In the genomic region with DNA sequence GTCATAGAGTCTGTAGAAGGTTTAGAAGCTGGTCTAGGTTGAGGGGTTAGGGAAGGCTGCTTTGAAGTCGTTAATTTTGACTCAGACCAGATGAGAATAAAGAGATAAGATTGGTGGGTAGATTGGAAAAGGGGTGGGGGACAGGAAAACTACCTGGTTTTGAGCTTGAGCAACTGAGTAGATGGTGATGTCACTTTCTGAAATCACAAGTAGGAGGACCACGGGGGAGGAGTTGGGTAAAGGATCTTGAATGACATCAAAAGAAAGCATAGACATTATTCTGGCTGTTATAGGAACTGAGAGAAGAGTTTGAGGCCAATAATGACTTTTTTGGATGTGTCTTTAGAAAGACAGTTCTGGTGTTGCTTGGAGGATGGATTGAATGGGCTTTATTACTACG, we compare ENCODE assay signal across 36 cellular contexts. TPM values are rescaled to one million over a fixed set of nuclear protein-coding genes. Genes with fewer than 3 reads are reported as not detected.
"Had no signal": no experiment of that assay in that cellular context is flagged by ENCODE, and none has a peak within 500 bp of the region (broad histone marks: within the 10 kb centered on the region; RNA-seq: fewer than 3 reads in every experiment).

No MANE protein-coding gene starts in this region.

- H3K9me3 ChIP-seq: adrenal gland, body of pancreas, breast epithelium had no signal

- H3K4me1 ChIP-seq: adrenal gland, body of pancreas, breast epithelium had no signal

- H3K4me1 Mint-ChIP-seq: activated B cell treated with CpG ODN at 0.5 μM for 24 hours; activated CD4-positive, alpha-beta T cell treated with anti-CD3 and anti-CD28 coated beads, Interleukin-2, amount 10 ng/mL, durations not matched to agents 24 days and 14 days; activated T-helper 17 cell treated with anti-CD3 and anti-CD28 coated beads, Interleukin-2, amount 50 U/mL, for 72 hours; T-cell had no signal

- H3K36me3 ChIP-seq: adrenal gland, brain microvascular endothelial cell, breast epithelium had no signal

- H3K9me3 Mint-ChIP-seq: activated B cell treated with CpG ODN at 0.5 μM for 24 hours; activated CD4-positive, alpha-beta memory T cell treated with anti-CD3 and anti-CD28 coated beads for 36 hours; activated CD4-positive, alpha-beta T cell treated with anti-CD3 and anti-CD28 coated beads, Interleukin-2, amount 10 ng/mL, durations not matched to agents 24 days and 14 days; activated CD8-positive, alpha-beta T cell treated with anti-CD3 and anti-CD28 coated beads for 36 hours; activated naive CD4-positive, alpha-beta T cell treated with anti-CD3 and anti-CD28 coated beads for 36 hours; activated naive CD4-positive, alpha-beta T cell treated with anti-CD3 and anti-CD28 coated beads, Interleukin-2, amount 50 U/mL, for 72 hours; activated naive CD8-positive, alpha-beta T cell treated with anti-CD3 and anti-CD28 coated beads for 36 hours; activated T-cell treated with anti-CD3 and anti-CD28 coated beads, Interleukin-2, amount 50 U/mL, for 4 hours; activated T-cell treated with anti-CD3 and anti-CD28 coated beads, Interleukin-2, amount 50 U/mL, for 72 hours; activated T-helper 1 cell treated with anti-CD3 and anti-CD28 coated beads, Interleukin-12 subunit alpha, Interleukin-12 subunit beta, Interleukin-2, Interleukin-4 antibody, amounts not matched to agents 30 ng/mL and 10 ng/mL and 1 ng/mL, durations not matched to agents 14 hours and 24 hours and 36 hours; activated T-helper 17 cell treated with anti-CD3 and anti-CD28 coated beads, Interleukin-2, amount 50 U/mL, for 72 hours; T-cell; T-helper 2 cell treated with Interferon-gamma antibody and Interleukin-4, amounts not matched to agents 5 μg/mL and 100 μg/mL, for 36 hours had no signal

- H3K4me3 ChIP-seq: adrenal gland, body of pancreas, breast epithelium had no signal

- H3K27ac Mint-ChIP-seq: activated B cell treated with CpG ODN at 0.5 μM for 24 hours; activated CD4-positive, alpha-beta memory T cell treated with anti-CD3 and anti-CD28 coated beads for 36 hours; activated CD4-positive, alpha-beta T cell treated with anti-CD3 and anti-CD28 coated beads, Interleukin-2, amount 10 ng/mL, durations not matched to agents 24 days and 14 days; activated CD8-positive, alpha-beta T cell treated with anti-CD3 and anti-CD28 coated beads for 36 hours; activated naive CD4-positive, alpha-beta T cell treated with anti-CD3 and anti-CD28 coated beads for 36 hours; activated naive CD4-positive, alpha-beta T cell treated with anti-CD3 and anti-CD28 coated beads, Interleukin-2, amount 50 U/mL, for 72 hours; activated naive CD8-positive, alpha-beta T cell treated with anti-CD3 and anti-CD28 coated beads for 36 hours; activated T-cell treated with anti-CD3 and anti-CD28 coated beads, Interleukin-2, amount 50 U/mL, for 72 hours; activated T-helper 1 cell treated with anti-CD3 and anti-CD28 coated beads, Interleukin-12 subunit alpha, Interleukin-12 subunit beta, Interleukin-2, Interleukin-4 antibody, amounts not matched to agents 30 ng/mL and 10 ng/mL and 1 ng/mL, durations not matched to agents 14 hours and 24 hours and 36 hours; activated T-helper 17 cell treated with anti-CD3 and anti-CD28 coated beads, Interleukin-2, amount 50 U/mL, for 72 hours; T-cell; T-helper 2 cell treated with Interferon-gamma antibody and Interleukin-4, amounts not matched to agents 5 μg/mL and 100 μg/mL, for 36 hours had no signal

- H3K4me3 Mint-ChIP-seq: activated B cell treated with CpG ODN at 0.5 μM for 24 hours; activated CD4-positive, alpha-beta memory T cell treated with anti-CD3 and anti-CD28 coated beads for 36 hours; activated CD4-positive, alpha-beta T cell treated with anti-CD3 and anti-CD28 coated beads, Interleukin-2, amount 10 ng/mL, durations not matched to agents 24 days and 14 days; activated CD8-positive, alpha-beta T cell treated with anti-CD3 and anti-CD28 coated beads for 36 hours; activated naive CD4-positive, alpha-beta T cell treated with anti-CD3 and anti-CD28 coated beads for 36 hours; activated naive CD8-positive, alpha-beta T cell treated with anti-CD3 and anti-CD28 coated beads for 36 hours; activated T-cell treated with anti-CD3 and anti-CD28 coated beads, Interleukin-2, amount 50 U/mL, for 4 hours; activated T-cell treated with anti-CD3 and anti-CD28 coated beads, Interleukin-2, amount 50 U/mL, for 72 hours; activated T-helper 1 cell treated with anti-CD3 and anti-CD28 coated beads, Interleukin-12 subunit alpha, Interleukin-12 subunit beta, Interleukin-2, Interleukin-4 antibody, amounts not matched to agents 30 ng/mL and 10 ng/mL and 1 ng/mL, durations not matched to agents 14 hours and 24 hours and 36 hours; activated T-helper 17 cell treated with anti-CD3 and anti-CD28 coated beads, Interleukin-2, amount 50 U/mL, for 72 hours; T-cell; T-helper 2 cell treated with Interferon-gamma antibody and Interleukin-4, amounts not matched to agents 5 μg/mL and 100 μg/mL, for 36 hours had no signal

- ATAC-seq: activated CD8-positive, alpha-beta T cell treated with anti-CD3 and anti-CD28 coated beads for 36 hours; activated naive CD4-positive, alpha-beta T cell treated with anti-CD3 and anti-CD28 coated beads, Interleukin-2, amount 50 U/mL, for 72 hours; activated T-cell treated with anti-CD3 and anti-CD28 coated beads, Interleukin-2, amount 50 U/mL, for 4 hours; activated T-cell treated with anti-CD3 and anti-CD28 coated beads, Interleukin-2, amount 50 U/mL, for 72 hours; activated T-helper 17 cell treated with anti-CD3 and anti-CD28 coated beads, Interleukin-2, amount 50 U/mL, for 72 hours; body of pancreas; T-cell had no signal

- H3K36me3 Mint-ChIP-seq: activated CD4-positive, alpha-beta memory T cell treated with anti-CD3 and anti-CD28 coated beads for 36 hours; activated naive CD4-positive, alpha-beta T cell treated with anti-CD3 and anti-CD28 coated beads, Interleukin-2, amount 50 U/mL, for 72 hours; activated naive CD8-positive, alpha-beta T cell treated with anti-CD3 and anti-CD28 coated beads for 36 hours; T-cell had no signal

- DNase-seq: activated B cell treated with CpG ODN at 0.5 μM for 24 hours; activated CD4-positive, alpha-beta memory T cell treated with anti-CD3 and anti-CD28 coated beads for 36 hours; activated CD4-positive, alpha-beta T cell treated with anti-CD3 and anti-CD28 coated beads for 4 hours; activated CD4-positive, alpha-beta T cell treated with anti-CD3 and anti-CD28 coated beads, Interleukin-2, amount 10 ng/mL, durations not matched to agents 24 days and 14 days; activated CD4-positive, alpha-beta T cell treated with anti-CD3 and anti-CD28 coated beads, Interleukin-2, amount 50 U/mL, for 1 hour; activated CD4-positive, alpha-beta T cell treated with anti-CD3 and anti-CD28 coated beads, Interleukin-2, amount 50 U/mL, for 4 hours; activated CD4-positive, CD25-positive, alpha-beta regulatory T cell treated with anti-CD3 and anti-CD28 coated beads, Interleukin-2, amount 50 U/mL, for 72 hours; activated CD8-positive, alpha-beta memory T cell treated with anti-CD3 and anti-CD28 coated beads, Interleukin-2, amount 50 U/mL, for 4 hours; activated CD8-positive, alpha-beta T cell treated with anti-CD3 and anti-CD28 coated beads for 36 hours; activated effector memory CD4-positive, alpha-beta T cell treated with anti-CD3 and anti-CD28 coated beads, Interleukin-2, amount 50 U/mL, for 16 hours; activated gamma-delta T cell treated with Interleukin-2 at 50 U/mL for 16 hours; activated naive CD4-positive, alpha-beta T cell; activated naive CD4-positive, alpha-beta T cell treated with anti-CD3 and anti-CD28 coated beads for 36 hours; activated naive CD4-positive, alpha-beta T cell treated with anti-CD3 and anti-CD28 coated beads, Interleukin-2, amount 50 U/mL, for 16 hours; activated naive CD8-positive, alpha-beta T cell treated with anti-CD3 and anti-CD28 coated beads for 36 hours; activated T-cell treated with anti-CD3 and anti-CD28 coated beads for 4 hours; activated T-cell treated with anti-CD3 and anti-CD28 coated beads, Interleukin-2, amount 50 U/mL, for 1 hour; activated T-cell treated with anti-CD3 and anti-CD28 coated beads, Interleukin-2, amount 50 U/mL, for 4 hours; activated T-cell treated with anti-CD3 and anti-CD28 coated beads, Interleukin-2, amount 50 U/mL, for 72 hours; adrenal gland; amniotic stem cell; aorta; body of pancreas; brain microvascular endothelial cell; central memory CD4-positive, alpha-beta T cell; T-cell; T-helper 9 cell had no signal

- H3K27me3 ChIP-seq: body of pancreas had no signal

- FAIRE-seq: TTC549 had no signal

- H3K27ac ChIP-seq: adrenal gland, body of pancreas, brain microvascular endothelial cell, breast epithelium, VCaP had no signal

RNA-seq across cellular contexts. Expression of a gene that starts 4.1 kb away (rescaled TPM):
- total RNA-seq: activated B cell treated with CpG ODN at 0.5 μM for 24 hours; activated CD4-positive, alpha-beta memory T cell treated with anti-CD3 and anti-CD28 coated beads for 36 hours; activated CD4-positive, alpha-beta T cell treated with anti-CD3 and anti-CD28 coated beads, Interleukin-2, amount 10 ng/mL, durations not matched to agents 24 days and 14 days; activated CD8-positive, alpha-beta memory T cell treated with anti-CD3 and anti-CD28 coated beads for 36 hours; activated CD8-positive, alpha-beta T cell treated with anti-CD3 and anti-CD28 coated beads for 36 hours; activated naive CD4-positive, alpha-beta T cell treated with anti-CD3 and anti-CD28 coated beads for 36 hours; activated naive CD4-positive, alpha-beta T cell treated with anti-CD3 and anti-CD28 coated beads, Interleukin-2, amount 50 U/mL, for 72 hours; activated naive CD8-positive, alpha-beta T cell treated with anti-CD3 and anti-CD28 coated beads for 36 hours; activated T-cell treated with anti-CD3 and anti-CD28 coated beads, Interleukin-2, amount 50 U/mL, for 4 hours; activated T-cell treated with anti-CD3 and anti-CD28 coated beads, Interleukin-2, amount 50 U/mL, for 72 hours; activated T-helper 1 cell treated with anti-CD3 and anti-CD28 coated beads, Interleukin-12 subunit alpha, Interleukin-12 subunit beta, Interleukin-2, Interleukin-4 antibody, amounts not matched to agents 30 ng/mL and 10 ng/mL and 1 ng/mL, durations not matched to agents 14 hours and 24 hours and 36 hours; adrenal gland; aorta; T-cell; T-helper 1 cell treated with Interleukin-12 subunit alpha and Interleukin-12 subunit beta and Interleukin-4 antibody, amounts not matched to agents 30 ng/mL and 1 ng/mL, for 36 hours had no signal
